ENCODE assay signal across 15 cellular contexts in genomic region chr17:2034157-2034556, GRCh38. TPM values are rescaled to one million over a fixed set of nuclear protein-coding genes. Genes with fewer than 3 reads are reported as not detected.
DNase-seq lines count a peak whose midpoint lies in the region; ATAC-seq, FAIRE-seq and TF ChIP-seq lines count a peak whose summit lies in the region.
"Had no signal": no experiment of that assay in that cellular context is flagged by ENCODE, and none has a peak within 500 bp of the region (broad histone marks: within the 10 kb centered on the region; RNA-seq: fewer than 3 reads in every experiment).

No MANE protein-coding gene starts in this region.

- H3K4me1 ChIP-seq in HEK293 (ENCODE audit: control insufficient read depth, insufficient read depth, low read length) (peaks cover 5% of the 10 kb centered on the region), spleen (peaks cover 12 to 55% (median 36%) of the 10 kb centered on the region in 6 donors)

- H3K4me3 ChIP-seq in HEK293 (ENCODE audit: low read depth, low read length): no peak overlapping the region
- H3K4me3 ChIP-seq in fibroblast of the aortic adventitia (ENCODE audit: low read depth, low read length): no peak overlapping the region
- no peak overlapping the region for H3K4me3 ChIP-seq in spleen

- DNase-seq in AG20443 (ENCODE audit: low spot score) (peak; percentile 51), RCC 7860 (ENCODE audit: low spot score) (peak; percentile 46), fibroblast of the aortic adventitia (ENCODE audit: low read depth) (peak; percentile 44), spleen (no peak), NK-92 (lab: John Stamatoyannopoulos, UW; ENCODE audit: unreplicated experiment) (no peak)
- DNase-seq in stimulated activated CD4-positive, alpha-beta T cell treated with anti-CD3 and anti-CD28 coated beads, Interleukin-4, amount 100 ng/mL, for 1 hour: no peak
- DNase-seq: activated naive CD8-positive, alpha-beta T cell treated with anti-CD3 and anti-CD28 coated beads for 36 hours; activated T-cell treated with anti-CD3 and anti-CD28 coated beads, Interleukin-2, amount 50 U/mL, for 24 hours; hypothalamus; Kasumi-1; NCI-H187 had no signal

- FAIRE-seq in RCC 7860 (lab: Jason Lieb, UNC): no peak
- FAIRE-seq: urothelium cell line had no signal

- TF ChIP-seq POLR2A in spleen (IDR thresholded peaks at IDR 0.05): no peak

- H3K36me3 ChIP-seq in HEK293 (ENCODE audit: control insufficient read depth in 2 of 2, insufficient read depth in 1 of 2, low read length in 2 of 2): peaks cover 0 to 50% of the 10 kb centered on the region in 2 experiments; a peak in 2 of 3 replicates
- peaks cover 0 to 63% (median 34%) of the 10 kb centered on the region in 6 donors for H3K36me3 ChIP-seq in spleen

- no peak for ATAC-seq in GM19452 (IDR thresholded peaks at IDR 0.05; ENCODE audit: unreplicated experiment)
- ATAC-seq: right cardiac atrium had no signal

- no peak for TF ChIP-seq CTCF in HEK293 (tag by site-specific recombination; IDR thresholded peaks at IDR 0.05)
- no peak for TF ChIP-seq CTCF in fibroblast of the aortic adventitia (IDR thresholded peaks at IDR 0.05; ENCODE audit: insufficient read depth, low read length)
- TF ChIP-seq CTCF in spleen (IDR thresholded peaks at IDR 0.05 in 8 of 11, conservative IDR thresholded peaks at IDR 0.05 in 3 of 11): no peak

- intact Hi-C loops in spleen (cut with DNase I; ENCODE audit: low total_unique reads): no loop called here

- no peak overlapping the region for H3K27ac ChIP-seq in HEK293 (ENCODE audit: extremely low read depth, low read depth, low read length)
- H3K27ac ChIP-seq in spleen: no peak overlapping the region

- CTCF ChIA-PET in HEK293 (lab: Yijun Ruan, JAX): interaction anchor here (12.2 kb wide), 1 partner anchor 124 kb away, joined by 145 read pairs; no protein-coding TSS in a partner anchor

- WGBS in spleen, 5 donors: 67 to 86% (median 76%) methylated on average over 6 to 7 of the region's 7 CpGs

- POLR2A ChIA-PET in HEK293 (lab: Yijun Ruan, JAX): no interaction called here

- peaks cover 0 to 12% (median 0%) of the 10 kb centered on the region in 7 donors for H3K27me3 ChIP-seq in spleen (replicated peaks in 1 of 7)

- H3K9me3 ChIP-seq in HEK293 (ENCODE audit: control insufficient read depth, insufficient read depth, low read depth, low read length) (no peaks in the 10 kb centered on the region), spleen (no peaks in the 10 kb centered on the region)

TF ChIP-seq in HEK293, 187 proteins besides CTCF, POLR2A, EP300 and RAD21:
- TF ChIP-seq ZNF544 (tag by site-specific recombination; IDR thresholded peaks at IDR 0.05) (no peak), WT1 (tag by site-specific recombination; IDR thresholded peaks at IDR 0.05) (peak; percentile 74; the same call in 1 of the 2 replicates), ZNF501 (tag by site-specific recombination; IDR thresholded peaks at IDR 0.05) (no peak), ZNF639 (tag by site-specific recombination; IDR thresholded peaks at IDR 0.05) (no peak), ZNF335 (tag by site-specific recombination; conservative IDR thresholded peaks at IDR 0.05) (no peak), ZNF157 (tag by site-specific recombination; IDR thresholded peaks at IDR 0.05) (no peak), ZNF580 (tag by site-specific recombination; IDR thresholded peaks at IDR 0.05) (no peak)

RNA-seq across cellular contexts. Expression of gene DPH1, which starts 4.2 kb away (rescaled TPM):
- 28.8 and 50.5 TPM in 2 replicates for total RNA-seq in fibroblast of the aortic adventitia (ENCODE audit: low replicate concordance)
- total RNA-seq in spleen: 10 to 100 TPM; 38.3 to 58.5 (median 43.5) TPM
- polyA plus RNA-seq in spleen: 10 to 100 TPM; 20.6 to 37.9 (median 20.9) TPM

RNA-seq across cellular contexts. Expression of gene OVCA2, which starts 7.7 kb away (rescaled TPM):
- 38.8 and 39.9 TPM in 2 replicates for total RNA-seq in fibroblast of the aortic adventitia (ENCODE audit: low replicate concordance)
- total RNA-seq in spleen: 10 to 100 TPM; 20.9 to 51.3 (median 28.9) TPM
- polyA plus RNA-seq in spleen: 10 to 100 TPM; 52.9 to 68.8 (median 66.4) TPM

RNA-seq across cellular contexts. Expression of gene RTN4RL1, which starts 9.0 kb away (rescaled TPM):
- total RNA-seq in fibroblast of the aortic adventitia (ENCODE audit: low replicate concordance) (0.27 and 0.90 TPM in 2 replicates), spleen (1 to 10 TPM in 5 of 7 donors, under 1 TPM in 2; 0.67 to 4.5 (median 2.1) TPM)
- polyA plus RNA-seq in spleen: under 1 TPM; 0.09 to 0.67 (median 0.26) TPM

RNA-seq across cellular contexts. Expression of gene HIC1, which starts 20.7 kb away (rescaled TPM):
- total RNA-seq in fibroblast of the aortic adventitia (ENCODE audit: low replicate concordance): 36.4 and 57.6 TPM in 2 replicates
- 10 to 100 TPM in 6 of 7 donors, 1 to 10 TPM in 1; 7.0 to 59.6 (median 23.3) TPM for total RNA-seq in spleen
- 1 to 10 TPM; 1.3 to 4.7 (median 2.6) TPM for polyA plus RNA-seq in spleen

Comparison
In these comparisons a context has a peak if more than half of its experiments do, and no peak if none do; other contexts are left out.
1. DNase-seq: peak in AG20443 (single experiment), RCC 7860 (single experiment) and fibroblast of the aortic adventitia (single experiment); none in spleen (single experiment), NK-92 (single experiment) and stimulated activated CD4-positive, alpha-beta T cell treated with anti-CD3 and anti-CD28 coated beads, Interleukin-4, amount 100 ng/mL, for 1 hour (single experiment).